Comparison of ENCODE assay signal across 1 cellular context in the genomic region with DNA sequence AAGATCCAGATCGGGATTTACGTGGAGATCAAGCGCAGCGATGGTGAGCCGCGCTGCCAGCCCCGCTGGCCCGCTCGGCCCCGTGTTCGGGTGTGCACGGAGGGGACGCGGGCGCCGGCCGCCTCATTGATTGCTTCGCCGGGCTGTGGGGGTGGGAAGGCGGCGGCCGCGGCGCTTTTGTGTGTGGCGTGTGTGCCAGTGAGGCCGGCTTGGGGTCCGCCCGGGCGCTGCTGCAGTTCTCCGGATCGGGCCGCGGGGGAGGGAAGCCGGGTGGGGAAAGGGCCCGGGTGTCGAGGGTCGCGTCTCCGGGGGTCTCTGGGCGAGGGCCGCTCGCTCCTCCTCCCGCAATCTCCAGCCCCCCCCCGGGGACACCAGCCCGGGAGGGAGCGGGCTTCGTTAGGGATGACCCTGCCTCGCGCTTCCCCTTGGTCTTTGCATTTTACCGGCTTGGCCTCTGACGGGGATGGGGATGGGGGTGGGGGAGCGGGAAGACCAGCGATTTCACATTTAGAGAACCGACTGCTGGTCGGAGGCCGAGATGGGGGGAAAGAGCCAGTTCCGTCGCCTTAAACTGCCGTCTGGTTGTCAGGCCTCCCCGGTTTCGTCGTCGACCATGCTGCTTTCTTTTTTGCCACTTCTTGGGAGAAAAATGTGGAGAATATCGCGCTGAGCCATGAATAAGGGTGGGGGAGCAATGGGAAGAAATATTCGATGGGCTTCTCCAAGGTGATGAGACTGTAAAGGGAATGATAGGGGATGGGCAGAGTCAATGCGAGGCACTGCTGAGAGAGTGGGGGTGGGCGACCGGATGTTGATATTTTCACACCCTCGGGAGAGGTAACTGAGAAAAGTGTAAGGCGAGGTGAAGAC.
A peak's percentile ranks its signal among the peaks of the same experiment; 100 is the strongest.
TF ChIP-seq lines count a peak whose summit lies in the region.

No MANE protein-coding gene starts in this region.

TF ChIP-seq in K562, 482 proteins besides CTCF, POLR2A, EP300 and RAD21 (continued from another document and continues in another):
- TF ChIP-seq, protein P1, sequence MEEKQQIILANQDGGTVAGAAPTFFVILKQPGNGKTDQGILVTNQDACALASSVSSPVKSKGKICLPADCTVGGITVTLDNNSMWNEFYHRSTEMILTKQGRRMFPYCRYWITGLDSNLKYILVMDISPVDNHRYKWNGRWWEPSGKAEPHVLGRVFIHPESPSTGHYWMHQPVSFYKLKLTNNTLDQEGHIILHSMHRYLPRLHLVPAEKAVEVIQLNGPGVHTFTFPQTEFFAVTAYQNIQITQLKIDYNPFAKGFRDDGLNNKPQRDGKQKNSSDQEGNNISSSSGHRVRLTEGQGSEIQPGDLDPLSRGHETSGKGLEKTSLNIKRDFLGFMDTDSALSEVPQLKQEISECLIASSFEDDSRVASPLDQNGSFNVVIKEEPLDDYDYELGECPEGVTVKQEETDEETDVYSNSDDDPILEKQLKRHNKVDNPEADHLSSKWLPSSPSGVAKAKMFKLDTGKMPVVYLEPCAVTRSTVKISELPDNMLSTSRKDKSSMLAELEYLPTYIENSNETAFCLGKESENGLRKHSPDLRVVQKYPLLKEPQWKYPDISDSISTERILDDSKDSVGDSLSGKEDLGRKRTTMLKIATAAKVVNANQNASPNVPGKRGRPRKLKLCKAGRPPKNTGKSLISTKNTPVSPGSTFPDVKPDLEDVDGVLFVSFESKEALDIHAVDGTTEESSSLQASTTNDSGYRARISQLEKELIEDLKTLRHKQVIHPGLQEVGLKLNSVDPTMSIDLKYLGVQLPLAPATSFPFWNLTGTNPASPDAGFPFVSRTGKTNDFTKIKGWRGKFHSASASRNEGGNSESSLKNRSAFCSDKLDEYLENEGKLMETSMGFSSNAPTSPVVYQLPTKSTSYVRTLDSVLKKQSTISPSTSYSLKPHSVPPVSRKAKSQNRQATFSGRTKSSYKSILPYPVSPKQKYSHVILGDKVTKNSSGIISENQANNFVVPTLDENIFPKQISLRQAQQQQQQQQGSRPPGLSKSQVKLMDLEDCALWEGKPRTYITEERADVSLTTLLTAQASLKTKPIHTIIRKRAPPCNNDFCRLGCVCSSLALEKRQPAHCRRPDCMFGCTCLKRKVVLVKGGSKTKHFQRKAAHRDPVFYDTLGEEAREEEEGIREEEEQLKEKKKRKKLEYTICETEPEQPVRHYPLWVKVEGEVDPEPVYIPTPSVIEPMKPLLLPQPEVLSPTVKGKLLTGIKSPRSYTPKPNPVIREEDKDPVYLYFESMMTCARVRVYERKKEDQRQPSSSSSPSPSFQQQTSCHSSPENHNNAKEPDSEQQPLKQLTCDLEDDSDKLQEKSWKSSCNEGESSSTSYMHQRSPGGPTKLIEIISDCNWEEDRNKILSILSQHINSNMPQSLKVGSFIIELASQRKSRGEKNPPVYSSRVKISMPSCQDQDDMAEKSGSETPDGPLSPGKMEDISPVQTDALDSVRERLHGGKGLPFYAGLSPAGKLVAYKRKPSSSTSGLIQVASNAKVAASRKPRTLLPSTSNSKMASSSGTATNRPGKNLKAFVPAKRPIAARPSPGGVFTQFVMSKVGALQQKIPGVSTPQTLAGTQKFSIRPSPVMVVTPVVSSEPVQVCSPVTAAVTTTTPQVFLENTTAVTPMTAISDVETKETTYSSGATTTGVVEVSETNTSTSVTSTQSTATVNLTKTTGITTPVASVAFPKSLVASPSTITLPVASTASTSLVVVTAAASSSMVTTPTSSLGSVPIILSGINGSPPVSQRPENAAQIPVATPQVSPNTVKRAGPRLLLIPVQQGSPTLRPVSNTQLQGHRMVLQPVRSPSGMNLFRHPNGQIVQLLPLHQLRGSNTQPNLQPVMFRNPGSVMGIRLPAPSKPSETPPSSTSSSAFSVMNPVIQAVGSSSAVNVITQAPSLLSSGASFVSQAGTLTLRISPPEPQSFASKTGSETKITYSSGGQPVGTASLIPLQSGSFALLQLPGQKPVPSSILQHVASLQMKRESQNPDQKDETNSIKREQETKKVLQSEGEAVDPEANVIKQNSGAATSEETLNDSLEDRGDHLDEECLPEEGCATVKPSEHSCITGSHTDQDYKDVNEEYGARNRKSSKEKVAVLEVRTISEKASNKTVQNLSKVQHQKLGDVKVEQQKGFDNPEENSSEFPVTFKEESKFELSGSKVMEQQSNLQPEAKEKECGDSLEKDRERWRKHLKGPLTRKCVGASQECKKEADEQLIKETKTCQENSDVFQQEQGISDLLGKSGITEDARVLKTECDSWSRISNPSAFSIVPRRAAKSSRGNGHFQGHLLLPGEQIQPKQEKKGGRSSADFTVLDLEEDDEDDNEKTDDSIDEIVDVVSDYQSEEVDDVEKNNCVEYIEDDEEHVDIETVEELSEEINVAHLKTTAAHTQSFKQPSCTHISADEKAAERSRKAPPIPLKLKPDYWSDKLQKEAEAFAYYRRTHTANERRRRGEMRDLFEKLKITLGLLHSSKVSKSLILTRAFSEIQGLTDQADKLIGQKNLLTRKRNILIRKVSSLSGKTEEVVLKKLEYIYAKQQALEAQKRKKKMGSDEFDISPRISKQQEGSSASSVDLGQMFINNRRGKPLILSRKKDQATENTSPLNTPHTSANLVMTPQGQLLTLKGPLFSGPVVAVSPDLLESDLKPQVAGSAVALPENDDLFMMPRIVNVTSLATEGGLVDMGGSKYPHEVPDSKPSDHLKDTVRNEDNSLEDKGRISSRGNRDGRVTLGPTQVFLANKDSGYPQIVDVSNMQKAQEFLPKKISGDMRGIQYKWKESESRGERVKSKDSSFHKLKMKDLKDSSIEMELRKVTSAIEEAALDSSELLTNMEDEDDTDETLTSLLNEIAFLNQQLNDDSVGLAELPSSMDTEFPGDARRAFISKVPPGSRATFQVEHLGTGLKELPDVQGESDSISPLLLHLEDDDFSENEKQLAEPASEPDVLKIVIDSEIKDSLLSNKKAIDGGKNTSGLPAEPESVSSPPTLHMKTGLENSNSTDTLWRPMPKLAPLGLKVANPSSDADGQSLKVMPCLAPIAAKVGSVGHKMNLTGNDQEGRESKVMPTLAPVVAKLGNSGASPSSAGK (IDR thresholded peaks at IDR 0.05) = peak; percentile 73
- TF ChIP-seq RFX7 (CRISPR knock-in tag; IDR thresholded peaks at IDR 0.05) (no peak), ZNF197 (CRISPR knock-in tag; IDR thresholded peaks at IDR 0.05; ENCODE audit: low read depth) (no peak), HCFC1 (IDR thresholded peaks at IDR 0.05; ENCODE audit: low read depth, low read length) (no peak), DMBX1 (CRISPR knock-in tag; IDR thresholded peaks at IDR 0.05; ENCODE audit: borderline replicate concordance) (no peak), TEAD4 (IDR thresholded peaks at IDR 0.05; ENCODE audit: low read length) (no peak), TEAD4 (CRISPR knock-in tag; IDR thresholded peaks at IDR 0.05; ENCODE audit: borderline replicate concordance) (no peak), HSF4 (CRISPR knock-in tag; IDR thresholded peaks at IDR 0.05; ENCODE audit: borderline replicate concordance) (no peak), TRIM24 (IDR thresholded peaks at IDR 0.05) (0 out of 4 replicates have a peak, but pooled peaks of 1 of the 2 experiments have one; percentile 10), HDAC8 (tag; IDR thresholded peaks at IDR 0.05) (no peak), ARID1B (IDR thresholded peaks at IDR 0.05) (no peak), TBP (optimal IDR thresholded peaks at IDR 0.05; ENCODE audit: low read depth, low read length) (peak; percentile 46), ZNF57 (CRISPR knock-in tag; IDR thresholded peaks at IDR 0.05) (no peak), MTF1 (CRISPR knock-in tag; IDR thresholded peaks at IDR 0.05; ENCODE audit: borderline replicate concordance) (no peak), TAF15 (IDR thresholded peaks at IDR 0.05; ENCODE audit: low read depth, low read length) (no peak), ZBTB8A (IDR thresholded peaks at IDR 0.05; ENCODE audit: partially characterized antibody) (no peak), FUS (optimal IDR thresholded peaks at IDR 0.05; ENCODE audit: low read depth, low read length) (no peak), EZH2 (IDR thresholded peaks at IDR 0.05; ENCODE audit: borderline replicate concordance, low read depth, low read length) (no peak), BRD9 (IDR thresholded peaks at IDR 0.05; ENCODE audit: low read depth, partially characterized antibody) (no peak)
- TF ChIP-seq, protein P2, sequence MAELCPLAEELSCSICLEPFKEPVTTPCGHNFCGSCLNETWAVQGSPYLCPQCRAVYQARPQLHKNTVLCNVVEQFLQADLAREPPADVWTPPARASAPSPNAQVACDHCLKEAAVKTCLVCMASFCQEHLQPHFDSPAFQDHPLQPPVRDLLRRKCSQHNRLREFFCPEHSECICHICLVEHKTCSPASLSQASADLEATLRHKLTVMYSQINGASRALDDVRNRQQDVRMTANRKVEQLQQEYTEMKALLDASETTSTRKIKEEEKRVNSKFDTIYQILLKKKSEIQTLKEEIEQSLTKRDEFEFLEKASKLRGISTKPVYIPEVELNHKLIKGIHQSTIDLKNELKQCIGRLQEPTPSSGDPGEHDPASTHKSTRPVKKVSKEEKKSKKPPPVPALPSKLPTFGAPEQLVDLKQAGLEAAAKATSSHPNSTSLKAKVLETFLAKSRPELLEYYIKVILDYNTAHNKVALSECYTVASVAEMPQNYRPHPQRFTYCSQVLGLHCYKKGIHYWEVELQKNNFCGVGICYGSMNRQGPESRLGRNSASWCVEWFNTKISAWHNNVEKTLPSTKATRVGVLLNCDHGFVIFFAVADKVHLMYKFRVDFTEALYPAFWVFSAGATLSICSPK (IDR thresholded peaks at IDR 0.05; ENCODE audit: borderline replicate concordance) = no peak
- TF ChIP-seq, protein P3, sequence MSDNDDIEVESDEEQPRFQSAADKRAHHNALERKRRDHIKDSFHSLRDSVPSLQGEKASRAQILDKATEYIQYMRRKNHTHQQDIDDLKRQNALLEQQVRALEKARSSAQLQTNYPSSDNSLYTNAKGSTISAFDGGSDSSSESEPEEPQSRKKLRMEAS (CRISPR knock-in tag; IDR thresholded peaks at IDR 0.05) = no peak; the same call in 1 of the 2 replicates
- TF ChIP-seq, protein P4, sequence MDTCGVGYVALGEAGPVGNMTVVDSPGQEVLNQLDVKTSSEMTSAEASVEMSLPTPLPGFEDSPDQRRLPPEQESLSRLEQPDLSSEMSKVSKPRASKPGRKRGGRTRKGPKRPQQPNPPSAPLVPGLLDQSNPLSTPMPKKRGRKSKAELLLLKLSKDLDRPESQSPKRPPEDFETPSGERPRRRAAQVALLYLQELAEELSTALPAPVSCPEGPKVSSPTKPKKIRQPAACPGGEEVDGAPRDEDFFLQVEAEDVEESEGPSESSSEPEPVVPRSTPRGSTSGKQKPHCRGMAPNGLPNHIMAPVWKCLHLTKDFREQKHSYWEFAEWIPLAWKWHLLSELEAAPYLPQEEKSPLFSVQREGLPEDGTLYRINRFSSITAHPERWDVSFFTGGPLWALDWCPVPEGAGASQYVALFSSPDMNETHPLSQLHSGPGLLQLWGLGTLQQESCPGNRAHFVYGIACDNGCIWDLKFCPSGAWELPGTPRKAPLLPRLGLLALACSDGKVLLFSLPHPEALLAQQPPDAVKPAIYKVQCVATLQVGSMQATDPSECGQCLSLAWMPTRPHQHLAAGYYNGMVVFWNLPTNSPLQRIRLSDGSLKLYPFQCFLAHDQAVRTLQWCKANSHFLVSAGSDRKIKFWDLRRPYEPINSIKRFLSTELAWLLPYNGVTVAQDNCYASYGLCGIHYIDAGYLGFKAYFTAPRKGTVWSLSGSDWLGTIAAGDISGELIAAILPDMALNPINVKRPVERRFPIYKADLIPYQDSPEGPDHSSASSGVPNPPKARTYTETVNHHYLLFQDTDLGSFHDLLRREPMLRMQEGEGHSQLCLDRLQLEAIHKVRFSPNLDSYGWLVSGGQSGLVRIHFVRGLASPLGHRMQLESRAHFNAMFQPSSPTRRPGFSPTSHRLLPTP (IDR thresholded peaks at IDR 0.05; ENCODE audit: borderline replicate concordance, extremely low read depth, insufficient read length) = no peak
- TF ChIP-seq, protein P5, sequence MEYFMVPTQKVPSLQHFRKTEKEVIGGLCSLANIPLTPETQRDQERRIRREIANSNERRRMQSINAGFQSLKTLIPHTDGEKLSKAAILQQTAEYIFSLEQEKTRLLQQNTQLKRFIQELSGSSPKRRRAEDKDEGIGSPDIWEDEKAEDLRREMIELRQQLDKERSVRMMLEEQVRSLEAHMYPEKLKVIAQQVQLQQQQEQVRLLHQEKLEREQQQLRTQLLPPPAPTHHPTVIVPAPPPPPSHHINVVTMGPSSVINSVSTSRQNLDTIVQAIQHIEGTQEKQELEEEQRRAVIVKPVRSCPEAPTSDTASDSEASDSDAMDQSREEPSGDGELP (CRISPR knock-in tag; IDR thresholded peaks at IDR 0.05; ENCODE audit: borderline replicate concordance) = 0 out of 2 replicates have a peak, but pooled peaks have one; percentile 9
- TF ChIP-seq, protein P6, sequence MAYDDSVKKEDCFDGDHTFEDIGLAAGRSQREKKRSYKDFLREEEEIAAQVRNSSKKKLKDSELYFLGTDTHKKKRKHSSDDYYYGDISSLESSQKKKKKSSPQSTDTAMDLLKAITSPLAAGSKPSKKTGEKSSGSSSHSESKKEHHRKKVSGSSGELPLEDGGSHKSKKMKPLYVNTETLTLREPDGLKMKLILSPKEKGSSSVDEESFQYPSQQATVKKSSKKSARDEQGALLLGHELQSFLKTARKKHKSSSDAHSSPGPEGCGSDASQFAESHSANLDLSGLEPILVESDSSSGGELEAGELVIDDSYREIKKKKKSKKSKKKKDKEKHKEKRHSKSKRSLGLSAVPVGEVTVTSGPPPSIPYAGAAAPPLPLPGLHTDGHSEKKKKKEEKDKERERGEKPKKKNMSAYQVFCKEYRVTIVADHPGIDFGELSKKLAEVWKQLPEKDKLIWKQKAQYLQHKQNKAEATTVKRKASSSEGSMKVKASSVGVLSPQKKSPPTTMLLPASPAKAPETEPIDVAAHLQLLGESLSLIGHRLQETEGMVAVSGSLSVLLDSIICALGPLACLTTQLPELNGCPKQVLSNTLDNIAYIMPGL (CRISPR knock-in tag; IDR thresholded peaks at IDR 0.05) = no peak
- TF ChIP-seq, protein P7, sequence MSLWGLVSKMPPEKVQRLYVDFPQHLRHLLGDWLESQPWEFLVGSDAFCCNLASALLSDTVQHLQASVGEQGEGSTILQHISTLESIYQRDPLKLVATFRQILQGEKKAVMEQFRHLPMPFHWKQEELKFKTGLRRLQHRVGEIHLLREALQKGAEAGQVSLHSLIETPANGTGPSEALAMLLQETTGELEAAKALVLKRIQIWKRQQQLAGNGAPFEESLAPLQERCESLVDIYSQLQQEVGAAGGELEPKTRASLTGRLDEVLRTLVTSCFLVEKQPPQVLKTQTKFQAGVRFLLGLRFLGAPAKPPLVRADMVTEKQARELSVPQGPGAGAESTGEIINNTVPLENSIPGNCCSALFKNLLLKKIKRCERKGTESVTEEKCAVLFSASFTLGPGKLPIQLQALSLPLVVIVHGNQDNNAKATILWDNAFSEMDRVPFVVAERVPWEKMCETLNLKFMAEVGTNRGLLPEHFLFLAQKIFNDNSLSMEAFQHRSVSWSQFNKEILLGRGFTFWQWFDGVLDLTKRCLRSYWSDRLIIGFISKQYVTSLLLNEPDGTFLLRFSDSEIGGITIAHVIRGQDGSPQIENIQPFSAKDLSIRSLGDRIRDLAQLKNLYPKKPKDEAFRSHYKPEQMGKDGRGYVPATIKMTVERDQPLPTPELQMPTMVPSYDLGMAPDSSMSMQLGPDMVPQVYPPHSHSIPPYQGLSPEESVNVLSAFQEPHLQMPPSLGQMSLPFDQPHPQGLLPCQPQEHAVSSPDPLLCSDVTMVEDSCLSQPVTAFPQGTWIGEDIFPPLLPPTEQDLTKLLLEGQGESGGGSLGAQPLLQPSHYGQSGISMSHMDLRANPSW (CRISPR knock-in tag; IDR thresholded peaks at IDR 0.05) = no peak
